Comparison of ENCODE assay signal across 8 cellular contexts in genomic region chr3:97971679-97972567, GRCh38. TPM values are rescaled to one million over a fixed set of nuclear protein-coding genes. Genes with fewer than 3 reads are reported as not detected.
A peak's percentile ranks its signal among the peaks of the same experiment; 100 is the strongest.
DNase-seq lines count a peak whose midpoint lies in the region; ATAC-seq and TF ChIP-seq lines count a peak whose summit lies in the region.

Gene RIOX2, minus strand, starts transcription at chr3:97972431. Its CDS starts 4,838 bp downstream, at chr3:97967593.

- ATAC-seq in GM23338, result peak; percentile 81

- H3K4me2 ChIP-seq in GM23338, result peak within 1 kb of the TSS; percentile 80

- H3K4me3 Mint-ChIP-seq in GM23338 (peak within 1 kb of the TSS; percentile 86), type B pancreatic cell (peak within 1 kb of the TSS; percentile 96)
- H3K4me3 Mint-ChIP-seq in activated naive CD8-positive, alpha-beta T cell, result peak within 1 kb of the TSS; percentile 88

- H3K9me3 Mint-ChIP-seq in GM23338 (no peaks in the 10 kb centered on the region), type B pancreatic cell (no peaks in the 10 kb centered on the region)
- no peaks in the 10 kb centered on the region for H3K9me3 Mint-ChIP-seq in activated naive CD8-positive, alpha-beta T cell (ENCODE audit: low read depth)

- TF ChIP-seq CTCF in GM23338 (conservative IDR thresholded peaks at IDR 0.05; ENCODE audit: low read depth in 2 of 2), result no peak
- peak; percentile 11 for TF ChIP-seq CTCF in LNCaP clone FGC (IDR thresholded peaks at IDR 0.05; ENCODE audit: control insufficient read depth, extremely low read depth, insufficient read depth)
- TF ChIP-seq CTCF in cardiac muscle cell (IDR thresholded peaks at IDR 0.05; ENCODE audit: low read depth, low read length), result no peak
- TF ChIP-seq CTCF in type B pancreatic cell (conservative IDR thresholded peaks at IDR 0.05), result no peak

- 0 out of 2 replicates have a peak, but pooled peaks cover 3% of the 10 kb centered on the region for H3K9me2 ChIP-seq in GM23338 (ENCODE audit: insufficient read depth)

- H3K4me1 Mint-ChIP-seq in GM23338 (peaks cover 29% of the 10 kb centered on the region), type B pancreatic cell (ENCODE audit: unreplicated experiment) (peaks cover 34% of the 10 kb centered on the region)
- peaks cover 61% of the 10 kb centered on the region for H3K4me1 Mint-ChIP-seq in activated naive CD8-positive, alpha-beta T cell (ENCODE audit: low read depth)

- no peak within 1 kb of the TSS for H3K27ac Mint-ChIP-seq in GM23338
- peak within 1 kb of the TSS; percentile 90 for H3K27ac Mint-ChIP-seq in activated naive CD8-positive, alpha-beta T cell
- peak within 1 kb of the TSS; percentile 96 for H3K27ac Mint-ChIP-seq in type B pancreatic cell

- no peaks in the 10 kb centered on the region for H3K9me3 ChIP-seq in cardiac muscle cell (ENCODE audit: low read depth)

- no peaks in the 10 kb centered on the region for H3K36me3 ChIP-seq in GM23338 (ENCODE audit: insufficient read depth)
- H3K36me3 ChIP-seq in cardiac muscle cell, result no peaks in the 10 kb centered on the region

- 0 out of 3 replicates have a peak, but pooled peaks cover 3% of the 10 kb centered on the region for H3K36me3 Mint-ChIP-seq in GM23338 (ENCODE audit: low read depth)
- peaks cover 3% of the 10 kb centered on the region for H3K36me3 Mint-ChIP-seq in activated naive CD8-positive, alpha-beta T cell
- peaks cover 11% of the 10 kb centered on the region for H3K36me3 Mint-ChIP-seq in type B pancreatic cell

- peaks cover 4% of the 10 kb centered on the region; the same call in 1 of the 2 replicates for H3K79me2 ChIP-seq in GM23338 (replicated peaks; ENCODE audit: insufficient read depth)

- H4K20me1 ChIP-seq in GM23338 (replicated peaks; ENCODE audit: insufficient read depth), result no peaks in the 10 kb centered on the region; the same call in 1 of the 2 replicates

- peak within 1 kb of the TSS; percentile 80 for H2AFZ ChIP-seq in GM23338

- H3F3A ChIP-seq in GM23338 (replicated peaks; ENCODE audit: low read depth), result no peaks in the 10 kb centered on the region

- peaks cover 14% of the 10 kb centered on the region for H3K27me3 ChIP-seq in GM23338 (ENCODE audit: insufficient read depth)
- H3K27me3 ChIP-seq in cardiac muscle cell, result peaks cover 4% of the 10 kb centered on the region

- peak within 1 kb of the TSS; percentile 63 for H3K4me3 ChIP-seq in GM23338
- H3K4me3 ChIP-seq in LNCaP clone FGC (ENCODE audit: low read depth, low read length), result peak within 1 kb of the TSS; percentile 53
- H3K4me3 ChIP-seq in cardiac muscle cell, result peak within 1 kb of the TSS; percentile 69

- no peak within 1 kb of the TSS for H3K27ac ChIP-seq in GM23338 (ENCODE audit: low read depth)
- no peak within 1 kb of the TSS for H3K27ac ChIP-seq in cardiac muscle cell

- peak; percentile 75 for DNase-seq in GDM1 (lab: John Stamatoyannopoulos, UW)
- DNase-seq in GM23338 (ENCODE audit: low spot score), result peak; percentile 79
- peak; percentile 88 for DNase-seq in LNCaP clone FGC (ENCODE audit: low read depth)
- DNase-seq in SKM-1 treated with dmso at 0.1 percent for 144 hours (lab: John Stamatoyannopoulos, UW; ENCODE audit: unreplicated experiment), result peak; percentile 64
- peak; percentile 65 to 79 for DNase-seq in cardiac muscle cell (ENCODE audit: low read depth in 1 of 2, low spot score in 1 of 2)
- peak; percentile 58 for DNase-seq in pons (ENCODE audit: low spot score)
- DNase-seq in type B pancreatic cell (ENCODE audit: extremely low spot score, unreplicated experiment), result peak; percentile 76

- peaks cover 18% of the 10 kb centered on the region for H3K27me3 Mint-ChIP-seq in GM23338 (ENCODE audit: insufficient read depth, low read depth, poor library complexity)
- H3K27me3 Mint-ChIP-seq in activated naive CD8-positive, alpha-beta T cell, result no peaks in the 10 kb centered on the region
- H3K27me3 Mint-ChIP-seq in type B pancreatic cell, result peaks cover 4% of the 10 kb centered on the region

- H3K4me1 ChIP-seq in GM23338 (ENCODE audit: insufficient read depth) (no peaks in the 10 kb centered on the region; the same call in 1 of the 2 replicates), cardiac muscle cell (ENCODE audit: low read depth) (no peaks in the 10 kb centered on the region)

TF ChIP-seq in GM23338, 12 proteins besides CTCF, POLR2A, EP300 and RAD21:
- peak; percentile 67 for TF ChIP-seq CREB1 (CRISPR knock-in tag; IDR thresholded peaks at IDR 0.05; ENCODE audit: low read depth)
- no peak for TF ChIP-seq STAT1 (IDR thresholded peaks at IDR 0.05; ENCODE audit: unreplicated experiment)
- TF ChIP-seq POLR2AphosphoS5 (IDR thresholded peaks at IDR 0.05; ENCODE audit: low read depth), result peak; percentile 42; the same call in 1 of the 2 replicates

RNA-seq across cellular contexts. Expression of gene RIOX2, which starts in this region (rescaled TPM):
- 9.0 and 11.0 TPM in 2 replicates for total RNA-seq in GM23338 (2014; rRNA removed; shearing (Covaris generic))
- polyA plus RNA-seq in GM23338 (2016; fragmentation: Nextera tagmentation; extraction: Ambion mirVana) (9.5 and 10.7 TPM in 2 replicates), cardiac muscle cell (11.2 and 21.0 TPM in 2 replicates)
- total RNA-seq in cardiac muscle cell (6.9 and 8.6 TPM in 2 replicates), type B pancreatic cell (ENCODE audit: low replicate concordance) (22.3 and 27.9 TPM in 2 replicates)
